In the genomic region with DNA sequence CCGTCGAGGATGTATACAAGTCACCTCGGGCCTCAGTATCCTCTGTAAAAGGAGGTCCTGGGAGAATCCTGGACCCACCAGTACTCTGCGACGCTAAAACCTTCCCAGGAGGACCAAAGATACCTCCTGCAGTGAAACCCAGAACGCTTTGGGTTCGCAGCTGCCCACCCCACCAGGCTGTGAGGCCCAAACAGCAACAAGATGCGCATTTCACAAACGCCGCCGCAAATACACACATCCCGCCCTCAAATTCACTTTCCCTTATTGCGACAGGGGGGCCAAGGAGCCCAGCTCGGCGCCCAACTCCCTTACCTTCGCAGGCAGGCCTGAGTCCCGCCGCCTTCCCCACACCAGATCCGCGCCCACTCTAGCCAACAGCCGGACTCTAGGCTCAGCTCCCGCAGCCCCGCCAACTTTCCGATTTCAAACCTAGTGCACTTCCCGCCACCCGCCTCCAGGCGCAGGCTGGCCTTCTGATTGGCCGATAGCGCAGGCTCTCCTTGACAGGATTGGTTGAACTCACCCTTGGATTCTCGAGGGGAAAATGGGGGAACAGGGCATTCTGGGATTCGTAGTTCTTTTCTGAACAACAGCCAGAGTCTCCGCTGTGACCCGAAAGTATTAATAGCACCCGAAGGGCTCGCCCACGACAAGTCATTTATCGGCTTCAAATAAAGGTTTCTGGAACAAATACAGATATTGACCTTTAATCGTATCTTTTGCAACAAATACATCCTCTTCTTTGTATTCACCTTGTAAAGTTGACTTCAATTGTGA, we compare ENCODE assay signal across 8 cellular contexts. TPM values are rescaled to one million over a fixed set of nuclear protein-coding genes. Genes with fewer than 3 reads are reported as not detected.
DNase-seq lines count a peak whose midpoint lies in the region; ATAC-seq and TF ChIP-seq lines count a peak whose summit lies in the region.

TSS of gene SPC25 (minus strand) at position 425 of the 777 bp plus-strand sequence. CDS start 911 bp downstream, outside the sequence.

- peaks cover 5% of the 10 kb centered on the region for H3K4me1 ChIP-seq in RWPE2 (ENCODE audit: insufficient read depth, poor library complexity, severe bottlenecking)

- peak; percentile 100 for ATAC-seq in RWPE2 (ENCODE audit: low read depth)
- peak; percentile 99 for ATAC-seq in activated T-helper 17 cell treated with anti-CD3 and anti-CD28 coated beads, Interleukin-2, amount 50 U/mL, for 72 hours (replicated peaks)
- ATAC-seq in stimulated activated naive CD8-positive, alpha-beta T cell treated with anti-CD3 and anti-CD28 coated beads, Interleukin-15, Interleukin-2, amounts not matched to agents 100 U/mL and 50 U/mL, for 24 hours, result peak; percentile 99

- H3K4me3 ChIP-seq in LNCaP clone FGC (ENCODE audit: low read depth, low read length) (peak within 1 kb of the TSS; percentile 67), RWPE2 (ENCODE audit: severe bottlenecking) (peak within 1 kb of the TSS; percentile 77), fibroblast of the aortic adventitia (ENCODE audit: low read depth, low read length) (peak within 1 kb of the TSS; percentile 89)

- peaks cover 4% of the 10 kb centered on the region for H3K36me3 Mint-ChIP-seq in activated T-helper 17 cell treated with anti-CD3 and anti-CD28 coated beads, Interleukin-2, amount 50 U/mL, for 72 hours (ENCODE audit: low read depth)
- H3K36me3 Mint-ChIP-seq in nephron (ENCODE audit: low read depth), result peaks cover 15% of the 10 kb centered on the region

- H3K4me3 Mint-ChIP-seq in activated T-helper 17 cell treated with anti-CD3 and anti-CD28 coated beads, Interleukin-2, amount 50 U/mL, for 72 hours, result peak within 1 kb of the TSS; percentile 82
- peak within 1 kb of the TSS; percentile 90 to 96 (median 93) for H3K4me3 Mint-ChIP-seq in nephron

- DNase-seq in ELF-1 (ENCODE audit: low read depth, low spot score), result peak; percentile 95
- peak; percentile 92 for DNase-seq in H4 (ENCODE audit: low spot score)
- DNase-seq in LNCaP clone FGC (ENCODE audit: low read depth), result peak; percentile 57
- DNase-seq in RWPE2 (ENCODE audit: low spot score), result peak; percentile 88
- peak; percentile 88 for DNase-seq in fibroblast of the aortic adventitia (ENCODE audit: low read depth)
- DNase-seq in stimulated activated naive CD8-positive, alpha-beta T cell treated with anti-CD3 and anti-CD28 coated beads, Interleukin-15, Interleukin-2, amounts not matched to agents 100 U/mL and 50 U/mL, for 24 hours, result peak; percentile 87

- peaks cover 24% of the 10 kb centered on the region for H3K36me3 ChIP-seq in RWPE2 (ENCODE audit: low read depth)

- H3K27me3 ChIP-seq in RWPE2 (ENCODE audit: insufficient read depth, poor library complexity, severe bottlenecking), result no peaks in the 10 kb centered on the region

- TF ChIP-seq CTCF in LNCaP clone FGC (IDR thresholded peaks at IDR 0.05; ENCODE audit: control insufficient read depth, extremely low read depth, insufficient read depth) (no peak), RWPE2 (IDR thresholded peaks at IDR 0.05; ENCODE audit: poor library complexity, severe bottlenecking) (no peak), fibroblast of the aortic adventitia (IDR thresholded peaks at IDR 0.05; ENCODE audit: insufficient read depth, low read length) (peak; percentile 26), nephron (IDR thresholded peaks at IDR 0.05; ENCODE audit: unreplicated experiment in 3 of 3) (no peak)

- H3K4me1 Mint-ChIP-seq in activated T-helper 17 cell treated with anti-CD3 and anti-CD28 coated beads, Interleukin-2, amount 50 U/mL, for 72 hours, result peaks cover under 1% of the 10 kb centered on the region
- peaks cover 13% of the 10 kb centered on the region for H3K4me1 Mint-ChIP-seq in nephron

- peak within 1 kb of the TSS; percentile 64 for H3K27ac Mint-ChIP-seq in activated T-helper 17 cell treated with anti-CD3 and anti-CD28 coated beads, Interleukin-2, amount 50 U/mL, for 72 hours
- H3K27ac Mint-ChIP-seq in nephron, result peak within 1 kb of the TSS; percentile 0 to 74 (median 31)

- peaks cover 8% of the 10 kb centered on the region for H3K27me3 Mint-ChIP-seq in activated T-helper 17 cell treated with anti-CD3 and anti-CD28 coated beads, Interleukin-2, amount 50 U/mL, for 72 hours
- H3K27me3 Mint-ChIP-seq in nephron (ENCODE audit: low read depth), result peaks cover 6% of the 10 kb centered on the region

- H3K9me3 ChIP-seq in RWPE2 (ENCODE audit: severe bottlenecking), result no peaks in the 10 kb centered on the region

- H3K9me3 Mint-ChIP-seq in activated T-helper 17 cell treated with anti-CD3 and anti-CD28 coated beads, Interleukin-2, amount 50 U/mL, for 72 hours, result no peaks in the 10 kb centered on the region
- no peaks in the 10 kb centered on the region for H3K9me3 Mint-ChIP-seq in nephron

- H3K27ac ChIP-seq in RWPE2 (ENCODE audit: poor library complexity, severe bottlenecking), result no peak within 1 kb of the TSS

RNA-seq across cellular contexts. Expression of gene SPC25, which starts in this region (rescaled TPM):
- total RNA-seq in H4 (2014; rRNA removed; shearing (Covaris generic)), result 31.9 and 42.2 TPM in 2 replicates
- 10 to 100 TPM; 29.0 to 32.8 TPM for total RNA-seq in activated T-helper 17 cell treated with anti-CD3 and anti-CD28 coated beads, Interleukin-2, amount 50 U/mL, for 72 hours
- total RNA-seq in fibroblast of the aortic adventitia (ENCODE audit: low replicate concordance), result 19.3 TPM in 1 of 2 replicates, not detected in the other
